Comparison of ENCODE assay signal across 19 cellular contexts in genomic region chr5:180281706-180282105, GRCh38. TPM values are rescaled to one million over a fixed set of nuclear protein-coding genes. Genes with fewer than 3 reads are reported as not detected.
DNase-seq lines count a peak whose midpoint lies in the region; ATAC-seq and TF ChIP-seq lines count a peak whose summit lies in the region.
"Had no signal": no experiment of that assay in that cellular context is flagged by ENCODE, and none has a peak within 500 bp of the region (broad histone marks: within the 10 kb centered on the region; RNA-seq: fewer than 3 reads in every experiment).

No MANE protein-coding gene starts in this region.

- peak overlapping the region; percentile 53 for H3K27ac Mint-ChIP-seq in type B pancreatic cell
- H3K27ac Mint-ChIP-seq: T-helper 17 cell had no signal

- H3K36me3 Mint-ChIP-seq in type B pancreatic cell = peaks cover 59% of the 10 kb centered on the region

- peaks cover 14% of the 10 kb centered on the region for H3K9me3 Mint-ChIP-seq in type B pancreatic cell

- H3K27me3 Mint-ChIP-seq in type B pancreatic cell = no peaks in the 10 kb centered on the region
- H3K27me3 Mint-ChIP-seq: T-helper 17 cell had no signal

- no peak for ATAC-seq in GM19395 (IDR thresholded peaks at IDR 0.05; ENCODE audit: unreplicated experiment)
- ATAC-seq: Panc1, T-helper 17 cell had no signal

- H3K27ac ChIP-seq in VCaP = peak overlapping the region; percentile 5
- H3K27ac ChIP-seq: SJSA1 had no signal

- TF ChIP-seq CTCF in VCaP (conservative IDR thresholded peaks at IDR 0.05) = no peak
- no peak for TF ChIP-seq CTCF in type B pancreatic cell (conservative IDR thresholded peaks at IDR 0.05)

- peaks cover 4% of the 10 kb centered on the region for H3K4me1 Mint-ChIP-seq in type B pancreatic cell (ENCODE audit: unreplicated experiment)

- no peak overlapping the region for H3K4me3 Mint-ChIP-seq in type B pancreatic cell
- H3K4me3 Mint-ChIP-seq: CD14-positive monocyte, T-helper 17 cell had no signal

- DNase-seq in NCI-H2029 (lab: John Stamatoyannopoulos, UW) = peak; percentile 30
- no peak for DNase-seq in NCI-H2029 treated with DMSO at 0.1 percent for 48 hours (lab: John Stamatoyannopoulos, UW)
- DNase-seq in NCI-H2081 (lab: John Stamatoyannopoulos, UW) = peak; percentile 84 to 97
- no peak for DNase-seq in type B pancreatic cell (ENCODE audit: extremely low spot score, unreplicated experiment)
- DNase-seq in OCI-M2 (lab: John Stamatoyannopoulos, UW; ENCODE audit: unreplicated experiment) = no peak
- no peak for DNase-seq in NCI-H1436 (lab: John Stamatoyannopoulos, UW)
- DNase-seq: 8988T, DMS 273 treated with DMSO at 0.1 percent for 48 hours, GDM1, GOT3, NCI-H1436 treated with DMSO at 0.1 percent for 48 hours, NCI-H446, NCI-H82, T-helper 17 cell had no signal

RNA-seq across cellular contexts. Expression of gene MAPK9, which starts 10.2 kb away (rescaled TPM):
- total RNA-seq in type B pancreatic cell (ENCODE audit: low replicate concordance) = 34.4 and 35.2 TPM in 2 replicates

Comparison
In these comparisons a context has a peak if more than half of its experiments do, and no peak if none do; other contexts are left out.
1. DNase-seq: peak in NCI-H2029 (single experiment) and NCI-H2081 (2 of 2); none in NCI-H2029 treated with DMSO at 0.1 percent for 48 hours (single experiment), type B pancreatic cell (single experiment), OCI-M2 (single experiment) and NCI-H1436 (single experiment).